Comparison of ENCODE assay signal across 22 cellular contexts in the genomic region with DNA sequence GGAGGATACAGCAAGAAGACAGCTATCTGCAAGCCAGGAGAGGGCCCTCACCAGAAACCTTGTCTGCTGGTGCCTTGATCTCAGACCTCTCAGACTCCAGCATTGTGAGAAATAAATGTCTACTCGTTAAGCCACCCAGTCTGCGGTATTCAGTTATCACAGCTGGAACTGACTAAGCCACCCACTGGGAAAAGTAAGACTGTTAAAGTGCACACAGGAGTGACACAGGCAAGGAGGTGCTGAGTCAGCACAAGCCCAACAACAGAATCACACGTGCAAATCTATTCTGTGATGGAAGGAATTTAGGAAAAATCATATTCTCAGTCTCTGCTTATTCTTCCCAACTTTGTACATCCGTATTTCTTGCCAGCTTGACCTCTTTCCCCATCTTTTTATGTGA.
DNase-seq lines count a peak whose midpoint lies in the region; ATAC-seq, FAIRE-seq and TF ChIP-seq lines count a peak whose summit lies in the region.
"Had no signal": no experiment of that assay in that cellular context is flagged by ENCODE, and none has a peak within 500 bp of the region (broad histone marks: within the 10 kb centered on the region; RNA-seq: fewer than 3 reads in every experiment).

No MANE protein-coding gene starts in this region.

- H3K27ac ChIP-seq in A549 (no peak overlapping the region), IMR-90 (ENCODE audit: insufficient read depth, low read length) (no peak overlapping the region), astrocyte (ENCODE audit: low read depth, low read length) (no peak overlapping the region)
- H3K27ac ChIP-seq: BLaER1 treated with 17β-estradiol and CSF1 and Interleukin-3, amounts not matched to agents 10 nM and 100 nM; HL-60 had no signal

- no peak for ATAC-seq in A549
- no peak for ATAC-seq in IMR-90 (ENCODE audit: low read depth)
- no peak for ATAC-seq in HG03139 (IDR thresholded peaks at IDR 0.05; ENCODE audit: unreplicated experiment)
- no peak for ATAC-seq in GM18517 (IDR thresholded peaks at IDR 0.05; ENCODE audit: unreplicated experiment)

- H3K79me1 ChIP-seq in IMR-90 (ENCODE audit: low read depth in 1 of 2, low read length in 2 of 2), result no peaks in the 10 kb centered on the region

- CTCF ChIA-PET in A549 (lab: Yijun Ruan, JAX) (interaction anchor here (1.1 kb wide), 1 partner anchor 197 kb away, joined by 4 read pairs; no protein-coding TSS in a partner anchor), IMR-90 (lab: Yijun Ruan, JAX) (no interaction called here)

- H2BK120ac ChIP-seq in IMR-90 (ENCODE audit: low read depth, low read length), result no peak overlapping the region

- peaks cover 5% of the 10 kb centered on the region for H3K4me1 Mint-ChIP-seq in astrocyte (ENCODE audit: low read depth, unreplicated experiment)
- H3K4me1 Mint-ChIP-seq: CD8-positive, alpha-beta memory T cell had no signal

- H4K91ac ChIP-seq in IMR-90 (ENCODE audit: insufficient read depth, low read depth, low read length), result no peak overlapping the region

- H3K9me1 ChIP-seq in IMR-90 (ENCODE audit: insufficient read depth, low read length), result peaks cover 4% of the 10 kb centered on the region

- in situ Hi-C loops in IMR-90 (cut with MboI; ENCODE audit: low sequenced_read_pairs), result no loop called here

- H4K5ac ChIP-seq in IMR-90 (ENCODE audit: low read depth, low read length), result no peak overlapping the region

- H3K4me3 ChIP-seq in A549 (no peak overlapping the region), IMR-90 (ENCODE audit: insufficient read depth, low read depth, low read length) (no peak overlapping the region), astrocyte (ENCODE audit: insufficient read depth, low read depth, low read length) (no peak overlapping the region)
- H3K4me3 ChIP-seq: BLaER1 treated with 17β-estradiol and CSF1 and Interleukin-3, amounts not matched to agents 10 nM and 100 nM had no signal

- FAIRE-seq in A549 (lab: Jason Lieb, UNC) (no peak), astrocyte (lab: Jason Lieb, UNC) (no peak)
- FAIRE-seq: GM12891, GM18507 had no signal

- H3K4me3 Mint-ChIP-seq in astrocyte (ENCODE audit: unreplicated experiment), result no peak overlapping the region
- H3K4me3 Mint-ChIP-seq: CD8-positive, alpha-beta memory T cell had no signal

- no TSS peak for BruUV-seq in IMR-90 (replicated peaks; lab: Mats Ljungman, UMichigan)

- TF ChIP-seq POLR2A in A549 (IDR thresholded peaks at IDR 0.05; ENCODE audit: low read length) (no peak), IMR-90 (IDR thresholded peaks at IDR 0.05; ENCODE audit: low read depth, low read length) (no peak)

- H3K23ac ChIP-seq in IMR-90 (ENCODE audit: low read depth, low read length), result no peak overlapping the region

- H3K4ac ChIP-seq in IMR-90 (ENCODE audit: low read depth, low read length), result no peak overlapping the region

- TF ChIP-seq RAD21 in A549 (conservative IDR thresholded peaks at IDR 0.05 in 1 of 2, IDR thresholded peaks at IDR 0.05 in 1 of 2) (no peak), IMR-90 (IDR thresholded peaks at IDR 0.05; ENCODE audit: low read length) (no peak)

- H3K79me2 ChIP-seq in astrocyte (ENCODE audit: insufficient read depth, low read length), result no peaks in the 10 kb centered on the region

- H2BK15ac ChIP-seq in IMR-90 (ENCODE audit: low read depth, low read length), result no peak overlapping the region

- no peak for TF ChIP-seq CTCF in A549 (IDR thresholded peaks at IDR 0.05)
- no peak for TF ChIP-seq CTCF in IMR-90 (conservative IDR thresholded peaks at IDR 0.05; ENCODE audit: low read depth, low read length)
- no peak for TF ChIP-seq CTCF in astrocyte (IDR thresholded peaks at IDR 0.05; ENCODE audit: insufficient read depth, low read depth, low read length)

- TF ChIP-seq EP300 in A549 (IDR thresholded peaks at IDR 0.05), result no peak

- 63% methylated on average over 4 of the region's 4 CpGs for WGBS in A549 (ENCODE audit: missing lambda C conversion rate)
- WGBS in IMR-90 (ENCODE audit: extremely low coverage in 2 of 2, insufficient read length in 1 of 2), 2 experiments, result 80% methylated on average over 1 of the region's 4 CpGs; no CpG with 5 or more reads in 1 of the 2 experiments

- dilution Hi-C loops in IMR-90 (cut with HindIII; ENCODE audit: low sequenced_read_pairs, unreplicated experiment), result no loop called here

- H3K4me1 ChIP-seq in A549, result no peaks in the 10 kb centered on the region
- H3K4me1 ChIP-seq in IMR-90 (ENCODE audit: control insufficient read depth, insufficient read depth, low read length), result peaks cover 2% of the 10 kb centered on the region; the same call in 1 of the 2 replicates
- H3K4me1 ChIP-seq in astrocyte (ENCODE audit: insufficient read depth, low read length), result peaks cover 6% of the 10 kb centered on the region

- no peak overlapping the region for H3K18ac ChIP-seq in IMR-90 (ENCODE audit: low read depth, low read length)

- H2AK9ac ChIP-seq in IMR-90 (replicated peaks; ENCODE audit: low read depth, low read length, poor library complexity), result no peak overlapping the region

- H2AFZ ChIP-seq in IMR-90 (replicated peaks; ENCODE audit: low read length, poor library complexity), result no peak overlapping the region
- no peak overlapping the region for H2AFZ ChIP-seq in astrocyte (ENCODE audit: low read depth, low read length)

- H3K36me3 Mint-ChIP-seq in astrocyte (ENCODE audit: low read depth, unreplicated experiment), result no peaks in the 10 kb centered on the region
- H3K36me3 Mint-ChIP-seq: CD8-positive, alpha-beta memory T cell had no signal

- H2BK5ac ChIP-seq in IMR-90 (ENCODE audit: low read depth, low read length, poor library complexity, severe bottlenecking), result no peak overlapping the region

- H3K36me3 ChIP-seq in IMR-90 (ENCODE audit: control insufficient read depth, insufficient read depth, low read length) (no peaks in the 10 kb centered on the region), astrocyte (ENCODE audit: insufficient read depth, low read length) (no peaks in the 10 kb centered on the region)
- H3K36me3 ChIP-seq: BLaER1 treated with 17β-estradiol and CSF1 and Interleukin-3, amounts not matched to agents 10 nM and 100 nM had no signal

- POLR2A ChIA-PET in A549 (lab: Yijun Ruan, JAX), result no interaction called here
- POLR2A ChIA-PET in IMR-90 (lab: Charles Lee; ENCODE audit: unreplicated experiment), result no interaction called here

- H3K14ac ChIP-seq in IMR-90 (replicated peaks; ENCODE audit: low read depth, low read length), result no peak overlapping the region

- no peak overlapping the region for H4K8ac ChIP-seq in IMR-90 (ENCODE audit: low read depth in 2 of 2, low read length in 2 of 2)

- peak overlapping the region; percentile 20; the same call in 1 of the 2 replicates for H2AK5ac ChIP-seq in IMR-90 (ENCODE audit: low read depth, low read length)

- H3K9me3 ChIP-seq in A549, result no peaks in the 10 kb centered on the region
- H3K9me3 ChIP-seq in IMR-90 (ENCODE audit: control insufficient read depth, insufficient read depth, low read length), result no peaks in the 10 kb centered on the region
- no peaks in the 10 kb centered on the region for H3K9me3 ChIP-seq in astrocyte (ENCODE audit: insufficient read depth, low read depth, low read length)
- H3K9me3 ChIP-seq: BLaER1 treated with 17β-estradiol and CSF1 and Interleukin-3, amounts not matched to agents 10 nM and 100 nM had no signal

- DNase-seq in A549 (ENCODE audit: low read depth in 1 of 2, low spot score in 1 of 2) (no peak), IMR-90 (peak; percentile 20), astrocyte (ENCODE audit: low read depth) (peak; percentile 66), iris pigment epithelial cell (ENCODE audit: low read depth) (peak; percentile 39), NCI-H2196 treated with DMSO at 0.1 percent for 48 hours (lab: John Stamatoyannopoulos, UW; ENCODE audit: unreplicated experiment) (no peak), nucleus accumbens (lab: John Stamatoyannopoulos, UW) (no peak)
- DNase-seq: CD8-positive, alpha-beta memory T cell; DND-41; GF-D8; H7; KG1; NCI-H1048; NCI-H1436 treated with DMSO at 0.1 percent for 48 hours; NCI-H2081 treated with DMSO at 0.1 percent for 48 hours; NCI-H510A treated with DMSO at 0.1 percent for 48 hours; RPMI8226 had no signal

- intact Hi-C loops in IMR-90 (cut with micrococcal nuclease), result no loop called here

- H2BK20ac ChIP-seq in IMR-90 (ENCODE audit: low read depth, low read length), result no peak overlapping the region

- no peak overlapping the region for H3K9ac ChIP-seq in IMR-90 (ENCODE audit: low read depth, low read length)
- H3K9ac ChIP-seq in astrocyte (ENCODE audit: low read length), result no peak overlapping the region
- H3K9ac ChIP-seq: BLaER1 treated with 17β-estradiol and CSF1 and Interleukin-3, amounts not matched to agents 10 nM and 100 nM had no signal

- H3K27me3 ChIP-seq in IMR-90 (ENCODE audit: control insufficient read depth, insufficient read depth, low read length) (no peaks in the 10 kb centered on the region), astrocyte (ENCODE audit: insufficient read depth, low read length) (no peaks in the 10 kb centered on the region)
- H3K27me3 ChIP-seq: BLaER1 treated with 17β-estradiol and CSF1 and Interleukin-3, amounts not matched to agents 10 nM and 100 nM had no signal

- H4K20me1 ChIP-seq in IMR-90 (ENCODE audit: insufficient read depth, low read length), result no peaks in the 10 kb centered on the region
- no peaks in the 10 kb centered on the region for H4K20me1 ChIP-seq in astrocyte (ENCODE audit: insufficient read depth, low read length)
- H4K20me1 ChIP-seq: BLaER1 treated with 17β-estradiol and CSF1 and Interleukin-3, amounts not matched to agents 10 nM and 100 nM had no signal

- no peaks in the 10 kb centered on the region for H3K9me3 Mint-ChIP-seq in astrocyte (ENCODE audit: unreplicated experiment)

- no peaks in the 10 kb centered on the region for H3K27me3 Mint-ChIP-seq in astrocyte (ENCODE audit: low read depth, unreplicated experiment)
- H3K27me3 Mint-ChIP-seq: CD8-positive, alpha-beta memory T cell had no signal

- H3K4me2 ChIP-seq in A549 (no peak overlapping the region), IMR-90 (ENCODE audit: low read depth, low read length) (no peak overlapping the region), astrocyte (ENCODE audit: low read length) (no peak overlapping the region)

- no peak overlapping the region for H3K27ac Mint-ChIP-seq in astrocyte (ENCODE audit: unreplicated experiment)
- H3K27ac Mint-ChIP-seq: CD8-positive, alpha-beta memory T cell had no signal

- no peak overlapping the region for H3K56ac ChIP-seq in IMR-90 (ENCODE audit: extremely low read depth, insufficient read depth, low read length)

TF ChIP-seq in A549, 52 proteins besides CTCF, POLR2A, EP300 and RAD21:
- TF ChIP-seq MAFK (IDR thresholded peaks at IDR 0.05; ENCODE audit: partially characterized antibody) (peak; percentile 94), POLR2AphosphoS2 (conservative IDR thresholded peaks at IDR 0.05; ENCODE audit: low read length) (no peak)

TF ChIP-seq in IMR-90, 13 proteins besides CTCF, POLR2A, EP300 and RAD21 (continues in another document):
- TF ChIP-seq CEBPB (IDR thresholded peaks at IDR 0.05; ENCODE audit: low read depth, low read length) (no peak), MAFK (IDR thresholded peaks at IDR 0.05; ENCODE audit: low read depth, low read length) (peak; percentile 98)

Comparison
In these comparisons a context has a peak if more than half of its experiments do, and no peak if none do; other contexts are left out.
1. DNase-seq: peak in IMR-90 (single experiment), astrocyte (single experiment) and iris pigment epithelial cell (single experiment); none in A549 (0 of 2), NCI-H2196 treated with DMSO at 0.1 percent for 48 hours (single experiment) and nucleus accumbens (0 of 56).